8 cellular contexts compared by ENCODE assay signal in the genomic region with DNA sequence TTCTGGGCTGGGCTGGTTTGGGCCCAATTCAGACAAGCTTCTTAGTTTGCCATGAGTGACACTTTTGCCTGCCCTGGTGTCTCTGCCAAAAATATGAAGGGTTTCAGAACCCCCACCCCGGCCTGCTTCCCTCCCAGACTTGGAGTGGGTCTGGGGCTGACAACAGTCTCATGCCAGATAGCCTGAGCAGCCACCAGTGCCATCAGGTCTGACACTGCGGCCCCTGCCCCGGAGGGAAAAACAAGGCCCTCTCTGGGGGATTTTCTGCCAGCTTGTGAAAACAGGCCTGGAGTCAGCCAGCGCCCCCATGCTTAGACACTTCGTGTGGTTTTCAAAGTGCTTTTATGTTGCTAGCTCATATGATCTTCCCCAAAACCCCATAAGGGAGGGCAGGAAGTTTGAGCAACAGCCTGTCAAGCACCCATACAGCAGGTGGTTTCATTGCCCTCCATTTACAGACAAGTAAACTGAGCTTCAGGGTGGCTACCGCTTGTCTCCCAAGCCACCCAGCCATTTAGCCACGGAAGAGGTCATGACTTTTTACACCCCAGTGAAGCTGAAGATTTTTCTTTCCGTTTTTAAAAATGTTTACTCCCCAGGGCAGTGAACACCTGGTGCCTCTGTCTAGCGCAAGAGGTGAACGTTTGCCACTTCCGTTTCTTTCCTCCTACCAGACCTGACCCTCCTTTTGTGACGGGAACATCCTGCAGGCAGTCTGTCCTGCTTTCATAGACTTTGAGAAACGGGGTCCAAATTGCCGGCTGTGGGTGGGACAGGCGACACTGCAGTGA.
DNase-seq lines count a peak whose midpoint lies in the region; ATAC-seq and TF ChIP-seq lines count a peak whose summit lies in the region.

No MANE protein-coding gene starts in this region.

- no TSS peak for BruUV-seq in mammary epithelial cell (replicated peaks; lab: Mats Ljungman, UMichigan)

- H3K4me1 ChIP-seq in left ventricle myocardium inferior (peaks cover 96% of the 10 kb centered on the region), mammary epithelial cell (ENCODE audit: insufficient read depth, low read length) (peaks cover 18% of the 10 kb centered on the region), GM23338 (ENCODE audit: insufficient read depth) (peaks cover 12% of the 10 kb centered on the region)

- H3K4me2 ChIP-seq in mammary epithelial cell (ENCODE audit: insufficient read depth, low read depth, low read length) (no peak overlapping the region), GM23338 (no peak overlapping the region)

- H3K27me3 Mint-ChIP-seq in stimulated activated naive B cell treated with anti-CD40 and anti-IgM and Interleukin-4, amounts not matched to agents 10 μg/mL and 1 μg/mL and 100 μg/mL, for 72 hours: no peaks in the 10 kb centered on the region
- peaks cover 16% of the 10 kb centered on the region for H3K27me3 Mint-ChIP-seq in GM23338 (ENCODE audit: insufficient read depth, low read depth, poor library complexity)

- dilution Hi-C loops in mammary epithelial cell (cut with HindIII; ENCODE audit: low sequenced_read_pairs): no loop called here

- H3K36me3 ChIP-seq in left ventricle myocardium inferior: no peaks in the 10 kb centered on the region
- peaks cover 2% of the 10 kb centered on the region for H3K36me3 ChIP-seq in mammary epithelial cell (ENCODE audit: insufficient read depth, low read length)
- H3K36me3 ChIP-seq in GM23338 (ENCODE audit: insufficient read depth): no peaks in the 10 kb centered on the region

- peaks cover 94% of the 10 kb centered on the region for H3K79me2 ChIP-seq in mammary epithelial cell (ENCODE audit: insufficient read depth, low read length)
- H3K79me2 ChIP-seq in GM23338 (replicated peaks; ENCODE audit: insufficient read depth): peaks cover 48% of the 10 kb centered on the region

- H3K4me3 ChIP-seq in left ventricle myocardium inferior: no peak overlapping the region
- no peak overlapping the region for H3K4me3 ChIP-seq in mammary epithelial cell (replicated peaks in 1 of 3; ENCODE audit: insufficient read depth in 1 of 3, low read depth in 2 of 3, low read length in 3 of 3)
- no peak overlapping the region for H3K4me3 ChIP-seq in GM23338

- H3K4me1 Mint-ChIP-seq in stimulated activated naive B cell treated with anti-CD40 and anti-IgM and Interleukin-4, amounts not matched to agents 10 μg/mL and 1 μg/mL and 100 μg/mL, for 72 hours: peaks cover 78 to 99% of the 10 kb centered on the region in 2 donors
- peaks cover 40% of the 10 kb centered on the region for H3K4me1 Mint-ChIP-seq in GM23338

- H2AFZ ChIP-seq in mammary epithelial cell (ENCODE audit: low read depth, low read length) (no peak overlapping the region), GM23338 (no peak overlapping the region)

- H3K9me3 ChIP-seq in left ventricle myocardium inferior (replicated peaks) (no peaks in the 10 kb centered on the region), mammary epithelial cell (replicated peaks; ENCODE audit: insufficient read depth, low read length) (no peaks in the 10 kb centered on the region)

- H3K9me2 ChIP-seq in GM23338 (ENCODE audit: insufficient read depth): no peaks in the 10 kb centered on the region

- H3K27me3 ChIP-seq in left ventricle myocardium inferior (ENCODE audit: low read depth) (no peaks in the 10 kb centered on the region), mammary epithelial cell (ENCODE audit: insufficient read depth, low read length) (no peaks in the 10 kb centered on the region), GM23338 (ENCODE audit: insufficient read depth) (no peaks in the 10 kb centered on the region)

- H3K27ac Mint-ChIP-seq in stimulated activated naive B cell treated with anti-CD40 and anti-IgM and Interleukin-4, amounts not matched to agents 10 μg/mL and 1 μg/mL and 100 μg/mL, for 72 hours: peak overlapping the region; percentile 96
- H3K27ac Mint-ChIP-seq in GM23338: no peak overlapping the region; the same call in 1 of the 2 replicates

- WGBS in mammary epithelial cell (ENCODE audit: low coverage, missing lambda C conversion rate): 84% methylated on average over 10 of the region's 15 CpGs

- H3K36me3 Mint-ChIP-seq in stimulated activated naive B cell treated with anti-CD40 and anti-IgM and Interleukin-4, amounts not matched to agents 10 μg/mL and 1 μg/mL and 100 μg/mL, for 72 hours: peaks cover 0 to 11% of the 10 kb centered on the region in 2 donors
- H3K36me3 Mint-ChIP-seq in GM23338 (ENCODE audit: low read depth): no peaks in the 10 kb centered on the region; the same call in 2 of the 3 replicates

- H3F3A ChIP-seq in GM23338 (replicated peaks; ENCODE audit: low read depth): no peaks in the 10 kb centered on the region

- in situ Hi-C loops in mammary epithelial cell (cut with MboI; ENCODE audit: low sequenced_read_pairs in 2 of 2): no loop called here

- CTCF ChIA-PET in mammary epithelial cell (lab: Charles Lee; ENCODE audit: low non-redundant PET): interaction anchor here (0.7 kb wide), 1 partner anchor 10 kb away, joined by 3 read pairs; no protein-coding TSS in a partner anchor

- H3K27ac ChIP-seq in left ventricle myocardium inferior (replicated peaks): peak overlapping the region; percentile 76
- H3K27ac ChIP-seq in mammary epithelial cell (ENCODE audit: insufficient read depth, low read depth, low read length): no peak overlapping the region
- H3K27ac ChIP-seq in GM23338 (ENCODE audit: low read depth): no peak overlapping the region

- H4K20me1 ChIP-seq in mammary epithelial cell (ENCODE audit: insufficient read depth, low read length) (peaks cover 6% of the 10 kb centered on the region), GM23338 (replicated peaks; ENCODE audit: insufficient read depth) (peaks cover 7% of the 10 kb centered on the region; the same call in 1 of the 2 replicates)

- ATAC-seq in GM18498 (IDR thresholded peaks at IDR 0.05; ENCODE audit: unreplicated experiment) (peak; percentile 54), GM21825 (IDR thresholded peaks at IDR 0.05; ENCODE audit: unreplicated experiment) (peak; percentile 43), GM23338 (no peak)
- ATAC-seq in stimulated activated naive B cell treated with anti-CD40 and anti-IgM and Interleukin-4, amounts not matched to agents 10 μg/mL and 1 μg/mL and 100 μg/mL, for 72 hours (replicated peaks): peak; percentile 69 to 70

- DNase-seq in NCI-H1436 (lab: John Stamatoyannopoulos, UW): peak; percentile 38
- peak; percentile 70 to 75 for DNase-seq in activated CD4-positive, alpha-beta T cell treated with anti-CD3 and anti-CD28 coated beads, Interleukin-2, amount 50 U/mL, for 48 hours
- DNase-seq in left ventricle myocardium inferior: no peak
- peak; percentile 89 for DNase-seq in stimulated activated naive B cell treated with anti-CD40 and anti-IgM and Interleukin-4, amounts not matched to agents 10 μg/mL and 1 μg/mL and 100 μg/mL, for 72 hours
- DNase-seq in mammary epithelial cell: no peak
- no peak for DNase-seq in GM23338 (ENCODE audit: low spot score)

- no peaks in the 10 kb centered on the region for H3K9me3 Mint-ChIP-seq in stimulated activated naive B cell treated with anti-CD40 and anti-IgM and Interleukin-4, amounts not matched to agents 10 μg/mL and 1 μg/mL and 100 μg/mL, for 72 hours
- no peaks in the 10 kb centered on the region for H3K9me3 Mint-ChIP-seq in GM23338

- TF ChIP-seq CTCF in left ventricle myocardium inferior (IDR thresholded peaks at IDR 0.05; ENCODE audit: borderline replicate concordance): no peak
- TF ChIP-seq CTCF in mammary epithelial cell (conservative IDR thresholded peaks at IDR 0.05 in 1 of 2, IDR thresholded peaks at IDR 0.05 in 1 of 2; ENCODE audit: extremely low read depth in 1 of 2, insufficient read depth in 1 of 2, low read depth in 1 of 2, low read length in 2 of 2): no peak
- TF ChIP-seq CTCF in GM23338 (conservative IDR thresholded peaks at IDR 0.05; ENCODE audit: low read depth in 2 of 2): no peak

- peak overlapping the region; percentile 47 to 70 for H3K4me3 Mint-ChIP-seq in stimulated activated naive B cell treated with anti-CD40 and anti-IgM and Interleukin-4, amounts not matched to agents 10 μg/mL and 1 μg/mL and 100 μg/mL, for 72 hours
- H3K4me3 Mint-ChIP-seq in GM23338: no peak overlapping the region

- H3K9ac ChIP-seq in mammary epithelial cell (ENCODE audit: insufficient read depth, low read length): no peak overlapping the region

- intact Hi-C loops in left ventricle myocardium inferior (cut with micrococcal nuclease) (no loop called here), mammary epithelial cell (cut with micrococcal nuclease) (no loop called here)

TF ChIP-seq in GM23338, 12 proteins besides CTCF, POLR2A, EP300 and RAD21 (continues in another document):
- no peak for TF ChIP-seq ETS1 (IDR thresholded peaks at IDR 0.05)
- TF ChIP-seq ZNF331 (CRISPR knock-in tag; IDR thresholded peaks at IDR 0.05; ENCODE audit: low read depth): no peak
- no peak for TF ChIP-seq POLR2AphosphoS5 (IDR thresholded peaks at IDR 0.05; ENCODE audit: low read depth)
- no peak for TF ChIP-seq ZNF114 (CRISPR knock-in tag; IDR thresholded peaks at IDR 0.05)
- TF ChIP-seq NANOG (IDR thresholded peaks at IDR 0.05; ENCODE audit: borderline replicate concordance): no peak
- TF ChIP-seq EZH2 (IDR thresholded peaks at IDR 0.05; ENCODE audit: low read depth, unreplicated experiment): no peak
- TF ChIP-seq CREB1 (CRISPR knock-in tag; IDR thresholded peaks at IDR 0.05; ENCODE audit: low read depth): no peak

Comparison
In these comparisons a context has a peak if more than half of its experiments do, and no peak if none do; other contexts are left out.
1. DNase-seq: peak in NCI-H1436 (single experiment), activated CD4-positive, alpha-beta T cell treated with anti-CD3 and anti-CD28 coated beads, Interleukin-2, amount 50 U/mL, for 48 hours (2 of 2) and stimulated activated naive B cell treated with anti-CD40 and anti-IgM and Interleukin-4, amounts not matched to agents 10 μg/mL and 1 μg/mL and 100 μg/mL, for 72 hours (single experiment); none in left ventricle myocardium inferior (single experiment), mammary epithelial cell (single experiment) and GM23338 (single experiment).